ENCODE assay signal across 14 cellular contexts in the genomic region with DNA sequence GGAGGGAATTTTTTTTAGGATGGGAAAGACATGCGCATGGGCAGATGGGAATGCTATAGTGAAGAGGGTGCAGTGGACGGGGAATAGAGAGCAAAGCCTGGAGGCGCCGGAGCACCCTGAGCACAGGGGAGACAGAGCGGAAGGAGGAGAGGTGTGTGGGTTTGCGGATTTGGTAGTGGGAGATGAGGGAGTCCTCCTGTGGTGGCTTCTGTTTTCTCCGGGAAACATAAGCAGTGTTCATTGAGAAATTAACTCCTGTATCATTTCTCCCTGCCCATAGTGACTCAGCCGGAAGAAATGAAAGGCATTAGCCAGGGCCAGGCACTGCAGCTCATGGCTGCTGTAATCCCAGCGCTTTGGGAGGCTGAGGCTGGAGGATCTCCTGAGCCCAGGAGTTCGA. TPM values are rescaled to one million over a fixed set of nuclear protein-coding genes. Genes with fewer than 3 reads are reported as not detected.
DNase-seq lines count a peak whose midpoint lies in the region; ATAC-seq and TF ChIP-seq lines count a peak whose summit lies in the region.
"Had no signal": no experiment of that assay in that cellular context is flagged by ENCODE, and none has a peak within 500 bp of the region (broad histone marks: within the 10 kb centered on the region; RNA-seq: fewer than 3 reads in every experiment).

No MANE protein-coding gene starts in this region.

- RAD21 ChIA-PET in HCT116 (lab: Charles Lee; ENCODE audit: low non-redundant PET in 1 of 2, low total read pairs in 2 of 2, uncharacterized antibody in 2 of 2, unreplicated experiment in 2 of 2) = no interaction called here

- peak overlapping the region; percentile 61 for H3K27ac ChIP-seq in HCT116 (ENCODE audit: low read depth, low read length)

- H4K20me1 ChIP-seq in HCT116 (ENCODE audit: insufficient read depth) = no peaks in the 10 kb centered on the region

- peak overlapping the region; percentile 46 for H3K9ac ChIP-seq in HCT116 (ENCODE audit: low read length)

- H3K9me3 ChIP-seq in HCT116 (ENCODE audit: control insufficient read depth in 1 of 2, insufficient read depth in 1 of 2, low read depth in 1 of 2, low read length in 2 of 2) = no peaks in the 10 kb centered on the region

- H3K27me3 ChIP-seq in HCT116 (ENCODE audit: insufficient read depth, low read length) = no peaks in the 10 kb centered on the region

- peak overlapping the region; percentile 67 for H3K4me2 ChIP-seq in HCT116 (ENCODE audit: low read length)

- POLR2A ChIA-PET in HCT116 (lab: Charles Lee) = interaction anchor here (1.6 to 2.0 kb wide), 2 partner anchors 124 to 409 kb away, joined by 6 read pairs; partner anchors contain the start of gene KDM4A

- CTCF ChIA-PET in HCT116 (lab: Charles Lee) = interaction anchor here (0.5 to 3.0 kb wide), 4 partner anchors 238 to 462 kb away, joined by 3 to 13 read pairs (median 4); no protein-coding TSS in a partner anchor

- TF ChIP-seq CTCF in HCT116 (IDR thresholded peaks at IDR 0.05 in 2 of 3, conservative IDR thresholded peaks at IDR 0.05 in 1 of 3; ENCODE audit: borderline replicate concordance in 1 of 3, insufficient read depth in 1 of 3, low read depth in 2 of 3, low read length in 2 of 3) = no peak

- BruUV-seq in HCT116 (replicated peaks; lab: Mats Ljungman, UMichigan) = no TSS peak

- TF ChIP-seq RAD21 in HCT116 (IDR thresholded peaks at IDR 0.05; ENCODE audit: low read depth) = no peak

- H3K9me2 ChIP-seq in HCT116 (ENCODE audit: insufficient read depth) = no peaks in the 10 kb centered on the region

- H3K4me3 ChIP-seq in HCT116 (replicated peaks in 1 of 2; ENCODE audit: low read depth in 1 of 2, low read length in 2 of 2) = peak overlapping the region; percentile 32 to 40
- H3K4me3 ChIP-seq: K562 had no signal

- peaks cover 35 to 81% of the 10 kb centered on the region in 2 experiments for H3K4me1 ChIP-seq in HCT116 (ENCODE audit: control insufficient read depth in 1 of 2, insufficient read depth in 2 of 2, low read length in 2 of 2)

- peak; percentile 53 for DNase-seq in 8988T
- DNase-seq in HCT116 (ENCODE audit: low read depth, low spot score) = peak; percentile 67
- DNase-seq in SW480 (ENCODE audit: low spot score) = peak; percentile 37
- DNase-seq in fibroblast of the conjunctiva (ENCODE audit: low read depth) = peak; percentile 21
- no peak for DNase-seq in globus pallidus (ENCODE audit: low spot score)
- DNase-seq in SK-N-DZ (ENCODE audit: low spot score) = no peak
- DNase-seq: activated CD4-positive, alpha-beta T cell treated with anti-CD3 and anti-CD28 coated beads, Interleukin-2, amount 10 ng/mL, durations not matched to agents 7 days and 5 days; H9; mesendoderm; NCI-H1930; NK-92 treated with Interleukin-12 subunit alpha and Interleukin-12 subunit beta, amount 100 ng/mL, for 24 hours had no signal

- intact Hi-C loops in HCT116 (cut with micrococcal nuclease) = loop anchor here (5.0 to 10.0 kb wide), 3 partner anchors 236 to 406 kb away; partner anchors contain the start of gene ARTN

- H3K36me3 ChIP-seq in HCT116 (ENCODE audit: control insufficient read depth in 1 of 2, insufficient read depth in 2 of 2, low read length in 2 of 2) = no peaks in the 10 kb centered on the region

- ATAC-seq in HCT116 (peak; percentile 62), GM19395 (IDR thresholded peaks at IDR 0.05; ENCODE audit: unreplicated experiment) (no peak), HG03432 (IDR thresholded peaks at IDR 0.05; ENCODE audit: unreplicated experiment) (no peak)
- ATAC-seq: K562 had no signal

- H2AFZ ChIP-seq in HCT116 (ENCODE audit: low read depth, low read length, poor library complexity, severe bottlenecking) = peak overlapping the region; percentile 82

- no peaks in the 10 kb centered on the region; the same call in 1 of the 2 replicates for H3K79me2 ChIP-seq in HCT116 (ENCODE audit: insufficient read depth, low read length)

- TF ChIP-seq POLR2A in HCT116 (IDR thresholded peaks at IDR 0.05; ENCODE audit: borderline replicate concordance, extremely low read depth, insufficient read depth, insufficient read length) = no peak

TF ChIP-seq in HCT116, 20 proteins besides CTCF, POLR2A, EP300 and RAD21:
- TF ChIP-seq SRF (IDR thresholded peaks at IDR 0.05; ENCODE audit: low read depth) = no peak
- TF ChIP-seq YY1 (IDR thresholded peaks at IDR 0.05; ENCODE audit: extremely low read depth, insufficient replicate concordance, low read depth, low read length) = peak; percentile 52
- TF ChIP-seq POLR2AphosphoS5 (IDR thresholded peaks at IDR 0.05; ENCODE audit: low read depth, low read length) = 0 out of 2 replicates have a peak, but pooled peaks have one; percentile 33
- TF ChIP-seq EGR1 (IDR thresholded peaks at IDR 0.05; ENCODE audit: low read depth) = no peak
- TF ChIP-seq FOSL1 (IDR thresholded peaks at IDR 0.05; ENCODE audit: low read depth) = no peak
- no peak for TF ChIP-seq ZNF274 (IDR thresholded peaks at IDR 0.05; ENCODE audit: low read depth, low read length)
- TF ChIP-seq SP1 (IDR thresholded peaks at IDR 0.05; ENCODE audit: low read depth) = no peak

RNA-seq across cellular contexts. Expression of gene PTPRF, which starts 4.7 kb away (rescaled TPM):
- total RNA-seq in HCT116 (2021; ENCODE audit: unreplicated experiment) = 224 TPM
- 217 and 285 TPM in 2 replicates for polyA plus RNA-seq in HCT116 (2012)
- polyA plus RNA-seq in SK-N-DZ (2014; cell fraction: cytosol; rRNA removed) = 22.6 and 33.7 TPM in 2 replicates
- polyA plus RNA-seq in SK-N-DZ (2014; cell fraction: nucleus; rRNA removed) = 27.5 and 42.1 TPM in 2 replicates

Comparison
In these comparisons a context has a peak if more than half of its experiments do, and no peak if none do; other contexts are left out.
1. DNase-seq: peak in 8988T (single experiment), HCT116 (single experiment), SW480 (single experiment) and fibroblast of the conjunctiva (single experiment); none in globus pallidus (single experiment) and SK-N-DZ (single experiment).